ENCODE assay signal across 14 cellular contexts in the genomic region with DNA sequence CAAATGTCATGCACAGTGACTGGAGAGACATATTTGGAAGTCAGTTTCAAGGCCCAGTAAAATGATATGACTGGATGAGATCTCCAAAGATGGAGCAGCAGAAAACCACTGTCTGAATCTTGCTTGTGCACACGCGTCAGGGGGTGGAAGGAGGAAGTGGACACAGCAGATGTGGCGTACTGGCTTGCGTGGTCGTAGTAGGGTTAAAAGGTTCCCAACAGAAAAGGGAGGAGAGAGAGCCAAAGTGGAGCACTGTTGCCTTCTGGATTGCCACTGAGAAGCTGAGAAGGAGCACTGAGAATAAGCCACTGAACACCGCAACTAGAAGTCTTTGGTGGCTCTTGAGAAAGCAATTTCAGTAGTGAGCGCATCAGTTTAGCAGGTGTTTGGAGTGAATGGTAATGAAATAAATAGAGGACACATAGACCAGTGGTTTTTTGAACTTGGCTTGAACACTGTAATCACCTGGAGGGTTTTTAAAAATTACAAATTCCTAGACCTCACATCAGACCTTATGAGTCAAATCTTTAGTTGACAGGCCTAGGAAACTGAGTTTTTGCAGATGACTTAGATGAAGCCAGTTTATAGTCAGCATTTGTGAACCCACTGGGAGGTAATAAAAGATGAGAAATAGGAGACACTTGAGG.
DNase-seq lines count a peak whose midpoint lies in the region; ATAC-seq and TF ChIP-seq lines count a peak whose summit lies in the region.
"Had no signal": no experiment of that assay in that cellular context is flagged by ENCODE, and none has a peak within 500 bp of the region (broad histone marks: within the 10 kb centered on the region; RNA-seq: fewer than 3 reads in every experiment).

No MANE protein-coding gene starts in this region.

- H3K9me3 ChIP-seq in OCI-LY7 (ENCODE audit: low read length): no peaks in the 10 kb centered on the region

- H3K4me2 ChIP-seq in OCI-LY7 (ENCODE audit: low read length): no peak overlapping the region

- no peaks in the 10 kb centered on the region for H3K9me2 ChIP-seq in OCI-LY7 (ENCODE audit: insufficient read depth, low read length)

- intact Hi-C loops in OCI-LY7 (cut with micrococcal nuclease; ENCODE audit: unreplicated experiment): loop anchor here (1.0 kb wide), 3 partner anchors 18 to 63 kb away; no protein-coding TSS in a partner anchor
- intact Hi-C loops in lower leg skin (cut with DNase I; ENCODE audit: low total_unique reads): no loop called here

- ATAC-seq in GM21723 (IDR thresholded peaks at IDR 0.05; ENCODE audit: unreplicated experiment) (peak; percentile 31), HG02973 (IDR thresholded peaks at IDR 0.05; ENCODE audit: unreplicated experiment) (no peak)
- ATAC-seq: left cardiac atrium had no signal

- H3K36me3 ChIP-seq in OCI-LY7 (ENCODE audit: insufficient read depth, low read length): no peaks in the 10 kb centered on the region
- H3K36me3 ChIP-seq: cardiac muscle cell had no signal

- peaks cover 30% of the 10 kb centered on the region for H3K4me1 ChIP-seq in OCI-LY7 (ENCODE audit: insufficient read depth, low read length, poor library complexity, severe bottlenecking)

- peak; percentile 14 for DNase-seq in GF-D8 (lab: John Stamatoyannopoulos, UW)
- no peak for DNase-seq in OCI-LY7 (ENCODE audit: low spot score)
- no peak for DNase-seq in immature natural killer cell
- DNase-seq in kidney glomerular epithelial cell (lab: John Stamatoyannopoulos, UW): no peak
- no peak for DNase-seq in HK-2 (ENCODE audit: unreplicated experiment)
- DNase-seq in lower leg skin (ENCODE audit: low spot score in 2 of 2): no peak
- DNase-seq: DMS79 treated with DMSO at 0.1 percent for 48 hours, HFFc6, left cardiac atrium, NCI-H2227 treated with DMSO at 0.1 percent for 48 hours had no signal

- H3K79me2 ChIP-seq in OCI-LY7 (ENCODE audit: insufficient read depth, low read depth, low read length): no peaks in the 10 kb centered on the region

- H3K27me3 Mint-ChIP-seq in immature natural killer cell (ENCODE audit: low read depth in 3 of 3): peaks cover 0 to 16% (median 8%) of the 10 kb centered on the region in 3 donors
- H3K27me3 Mint-ChIP-seq: type B pancreatic cell had no signal

- H3K4me3 ChIP-seq in OCI-LY7 (ENCODE audit: low read depth, low read length, poor library complexity, severe bottlenecking) (no peak overlapping the region), lower leg skin (ENCODE audit: low read depth, poor library complexity, severe bottlenecking) (no peak overlapping the region)
- H3K4me3 ChIP-seq: cardiac muscle cell had no signal

- no peak for TF ChIP-seq CTCF in OCI-LY7 (conservative IDR thresholded peaks at IDR 0.05; ENCODE audit: low read length)
- TF ChIP-seq CTCF in lower leg skin (IDR thresholded peaks at IDR 0.05): no peak

- no peak for TF ChIP-seq POLR2A in lower leg skin (IDR thresholded peaks at IDR 0.05)

- H3K9me3 Mint-ChIP-seq in immature natural killer cell: no peaks in the 10 kb centered on the region
- H3K9me3 Mint-ChIP-seq: HFFc6, type B pancreatic cell had no signal

- CTCF ChIA-PET in OCI-LY7 (lab: Charles Lee; ENCODE audit: unreplicated experiment): interaction anchor here (0.8 to 1.4 kb wide), 8 partner anchors 9 to 118 kb away, joined by 3 to 12 read pairs (median 4); no protein-coding TSS in a partner anchor

- no peaks in the 10 kb centered on the region for H4K20me1 ChIP-seq in OCI-LY7 (ENCODE audit: insufficient read depth, low read length)

- peaks cover 55 to 61% of the 10 kb centered on the region in 2 donors for H3K4me1 Mint-ChIP-seq in immature natural killer cell

- H3K27ac ChIP-seq in OCI-LY7 (ENCODE audit: low read depth, low read length, poor library complexity, severe bottlenecking): no peak overlapping the region
- H3K27ac ChIP-seq: cardiac muscle cell had no signal

- 85 to 94% methylated on average over 7 of the region's 7 CpGs for WGBS in lower leg skin, 2 donors

- BruUV-seq in OCI-LY7 (replicated peaks; lab: Mats Ljungman, UMichigan): no TSS peak

- POLR2A ChIA-PET in OCI-LY7 (lab: Charles Lee): interaction anchor here (0.5 to 8.2 kb wide), 18 partner anchors 9 to 1735 kb away, joined by 3 to 56 read pairs (median 4); no protein-coding TSS in a partner anchor

- H2AFZ ChIP-seq in OCI-LY7 (ENCODE audit: low read length): peak overlapping the region; percentile 95

- peak overlapping the region; percentile 88 to 98 (median 92) for H3K27ac Mint-ChIP-seq in immature natural killer cell
- H3K27ac Mint-ChIP-seq: HFFc6, type B pancreatic cell had no signal

- peaks cover 0 to 10% (median 0%) of the 10 kb centered on the region in 3 donors for H3K36me3 Mint-ChIP-seq in immature natural killer cell
- H3K36me3 Mint-ChIP-seq: type B pancreatic cell had no signal

- peak overlapping the region; percentile 42 to 75 (median 58) for H3K4me3 Mint-ChIP-seq in immature natural killer cell
- H3K4me3 Mint-ChIP-seq: HFFc6, type B pancreatic cell had no signal
